18 cellular contexts compared by ENCODE assay signal in genomic region chr1:37704966-37705365, GRCh38. TPM values are rescaled to one million over a fixed set of nuclear protein-coding genes. Genes with fewer than 3 reads are reported as not detected.
"Had no signal": no experiment of that assay in that cellular context is flagged by ENCODE, and none has a peak within 500 bp of the region (broad histone marks: within the 10 kb centered on the region; RNA-seq: fewer than 3 reads in every experiment).

No MANE protein-coding gene starts in this region.

- ATAC-seq: activated CD4-positive, alpha-beta T cell treated with anti-CD3 and anti-CD28 coated beads for 36 hours; activated CD8-positive, alpha-beta T cell treated with anti-CD3 and anti-CD28 coated beads for 36 hours; pancreas; sciatic nerve; stimulated activated naive CD8-positive, alpha-beta T cell treated with anti-CD3 and anti-CD28 coated beads, Interleukin-15, amount 100 ng/mL, for 72 hours had no signal

- H3K36me3 Mint-ChIP-seq: naive B cell had no signal

- H3K4me3 ChIP-seq: coronary artery, esophagus muscularis mucosa, pancreas had no signal

- H3K4me1 Mint-ChIP-seq: activated CD4-positive, alpha-beta T cell treated with anti-CD3 and anti-CD28 coated beads for 36 hours; brain; naive B cell; stimulated activated naive CD8-positive, alpha-beta T cell treated with anti-CD3 and anti-CD28 coated beads, Interleukin-15, amount 100 ng/mL, for 72 hours had no signal

- H3K4me1 ChIP-seq: esophagus muscularis mucosa, pancreas had no signal

- H3K9me3 Mint-ChIP-seq: activated CD8-positive, alpha-beta T cell treated with anti-CD3 and anti-CD28 coated beads for 36 hours; activated T-cell treated with anti-CD3 and anti-CD28 coated beads, Interleukin-2, amount 50 U/mL, for 4 hours; brain; naive B cell; stimulated activated naive CD8-positive, alpha-beta T cell treated with anti-CD3 and anti-CD28 coated beads, Interleukin-15, amount 100 ng/mL, for 72 hours; T-helper 1 cell treated with Interleukin-12 subunit alpha and Interleukin-12 subunit beta and Interleukin-4 antibody, amounts not matched to agents 30 μg/mL and 1 μg/mL, for 36 hours; type B pancreatic cell had no signal

- H3K27me3 Mint-ChIP-seq: activated CD4-positive, alpha-beta T cell treated with anti-CD3 and anti-CD28 coated beads for 36 hours; activated CD8-positive, alpha-beta T cell treated with anti-CD3 and anti-CD28 coated beads for 36 hours; activated naive CD8-positive, alpha-beta T cell; brain; naive B cell; stimulated activated naive CD8-positive, alpha-beta T cell treated with anti-CD3 and anti-CD28 coated beads, Interleukin-15, amount 100 ng/mL, for 72 hours; type B pancreatic cell had no signal

- H3K27ac Mint-ChIP-seq: activated CD4-positive, alpha-beta T cell treated with anti-CD3 and anti-CD28 coated beads for 36 hours; activated CD8-positive, alpha-beta T cell treated with anti-CD3 and anti-CD28 coated beads for 36 hours; activated naive CD8-positive, alpha-beta T cell; brain; T-helper 1 cell treated with Interleukin-12 subunit alpha and Interleukin-12 subunit beta and Interleukin-4 antibody, amounts not matched to agents 30 μg/mL and 1 μg/mL, for 36 hours; type B pancreatic cell had no signal

- H3K27me3 ChIP-seq: esophagus muscularis mucosa, pancreas had no signal

- H3K36me3 ChIP-seq: pancreas had no signal

- H3K9me3 ChIP-seq: esophagus muscularis mucosa, pancreas had no signal

- DNase-seq: activated CD4-positive, alpha-beta T cell treated with anti-CD3 and anti-CD28 coated beads for 36 hours; activated CD8-positive, alpha-beta T cell treated with anti-CD3 and anti-CD28 coated beads for 36 hours; activated gamma-delta T cell treated with Interleukin-2 at 50 U/mL for 16 hours; activated T-cell treated with anti-CD3 and anti-CD28 coated beads, Interleukin-2, amount 50 U/mL, for 4 hours; central memory CD4-positive, alpha-beta T cell; effector CD4-positive, alpha-beta T cell; islet precursor cell; naive B cell; pancreas; stimulated activated naive CD8-positive, alpha-beta T cell treated with anti-CD3 and anti-CD28 coated beads, Interleukin-15, amount 100 ng/mL, for 72 hours had no signal

- H3K27ac ChIP-seq: coronary artery, esophagus muscularis mucosa, pancreas had no signal

- H3K4me3 Mint-ChIP-seq: activated CD4-positive, alpha-beta T cell treated with anti-CD3 and anti-CD28 coated beads for 36 hours; activated CD8-positive, alpha-beta T cell treated with anti-CD3 and anti-CD28 coated beads for 36 hours; activated naive CD8-positive, alpha-beta T cell; activated T-cell treated with anti-CD3 and anti-CD28 coated beads, Interleukin-2, amount 50 U/mL, for 4 hours; brain; naive B cell; stimulated activated naive CD8-positive, alpha-beta T cell treated with anti-CD3 and anti-CD28 coated beads, Interleukin-15, amount 100 ng/mL, for 72 hours; T-helper 1 cell treated with Interleukin-12 subunit alpha and Interleukin-12 subunit beta and Interleukin-4 antibody, amounts not matched to agents 30 μg/mL and 1 μg/mL, for 36 hours; type B pancreatic cell had no signal

RNA-seq across cellular contexts. Expression of gene EPHA10, which starts 60.0 kb away (rescaled TPM):
- total RNA-seq: activated CD8-positive, alpha-beta T cell treated with anti-CD3 and anti-CD28 coated beads for 36 hours; lung microvascular endothelial cell had no signal
